In the genomic region with DNA sequence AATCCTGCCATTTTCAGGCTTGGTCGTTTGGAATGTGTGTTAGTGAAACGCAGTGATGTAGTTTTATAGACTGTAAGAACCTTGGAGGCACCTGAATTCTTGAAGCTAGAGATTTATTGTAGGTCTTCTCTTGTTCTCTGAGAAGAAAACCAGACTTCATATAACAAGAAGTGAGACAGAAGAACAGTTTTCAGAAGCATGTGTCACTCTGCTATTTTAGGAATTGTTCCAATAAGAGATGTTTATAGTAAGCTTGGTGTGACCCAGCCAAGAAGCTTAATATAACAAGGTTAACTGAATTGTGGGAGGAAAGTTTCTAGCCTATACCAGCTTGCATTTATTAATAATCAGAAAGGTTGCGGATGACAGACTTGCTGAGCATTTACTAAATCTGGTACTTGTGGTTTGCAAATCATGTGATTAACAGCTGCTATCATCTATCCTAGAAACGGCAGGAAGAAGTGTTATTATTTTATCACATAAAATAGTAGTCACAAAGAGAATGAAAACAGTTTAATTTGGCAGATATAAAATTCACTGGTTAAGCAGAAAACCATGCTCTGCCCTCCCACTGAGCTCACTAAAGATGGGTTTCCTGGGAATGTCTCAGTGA, we compare ENCODE assay signal across 8 cellular contexts. TPM values are rescaled to one million over a fixed set of nuclear protein-coding genes. Genes with fewer than 3 reads are reported as not detected.
DNase-seq lines count a peak whose midpoint lies in the region; ATAC-seq, FAIRE-seq and TF ChIP-seq lines count a peak whose summit lies in the region.
"Had no signal": no experiment of that assay in that cellular context is flagged by ENCODE, and none has a peak within 500 bp of the region (broad histone marks: within the 10 kb centered on the region; RNA-seq: fewer than 3 reads in every experiment).

No MANE protein-coding gene starts in this region.

- H3K27me3 ChIP-seq in Peyer's patch = no peaks in the 10 kb centered on the region
- no peaks in the 10 kb centered on the region; a peak in 1 of 5 replicates for H3K27me3 ChIP-seq in HepG2 (ENCODE audit: control insufficient read depth in 1 of 2, insufficient read depth in 2 of 2, low read length in 2 of 2)
- H3K27me3 ChIP-seq: pancreas had no signal

- CTCF ChIA-PET in HepG2 (lab: Yijun Ruan, JAX; ENCODE audit: low intra/inter-chr PET ratio, low total read pairs) = no interaction called here

- TF ChIP-seq RAD21 in HepG2 (CRISPR knock-in tag; IDR thresholded peaks at IDR 0.05) = no peak

- peak; percentile 85 for ATAC-seq in GM18870 (IDR thresholded peaks at IDR 0.05; ENCODE audit: unreplicated experiment)
- peak; percentile 73 for ATAC-seq in HG02623 (IDR thresholded peaks at IDR 0.05; ENCODE audit: unreplicated experiment)
- no peak for ATAC-seq in HepG2

- H3K27ac ChIP-seq in Peyer's patch = peak overlapping the region in 2 of 4 donors; percentile 15 to 64
- no peak overlapping the region for H3K27ac ChIP-seq in HepG2 (ENCODE audit: extremely low read length, insufficient read depth, low read length)
- H3K27ac ChIP-seq: pancreas had no signal

- TF ChIP-seq CTCF in Peyer's patch (IDR thresholded peaks at IDR 0.05) = no peak
- TF ChIP-seq CTCF in HepG2 (CRISPR knock-in tag; IDR thresholded peaks at IDR 0.05) = no peak

- no peak for FAIRE-seq in HepG2 (lab: Jason Lieb, UNC)
- FAIRE-seq: pancreas had no signal

- no peaks in the 10 kb centered on the region for H3K4me1 ChIP-seq in Peyer's patch
- H3K4me1 ChIP-seq in HepG2 (ENCODE audit: insufficient read depth, low read length) = no peaks in the 10 kb centered on the region
- H3K4me1 ChIP-seq: pancreas had no signal

- no peak overlapping the region for H2AFZ ChIP-seq in HepG2 (ENCODE audit: low read length)

- H3K9me3 ChIP-seq in Peyer's patch = no peaks in the 10 kb centered on the region
- H3K9me3 ChIP-seq in HepG2 (ENCODE audit: low read length) = no peaks in the 10 kb centered on the region
- H3K9me3 ChIP-seq: pancreas had no signal

- POLR2A ChIA-PET in HepG2 (lab: Yijun Ruan, JAX) = no interaction called here

- TF ChIP-seq POLR2A in Peyer's patch (IDR thresholded peaks at IDR 0.05) (no peak), HepG2 (IDR thresholded peaks at IDR 0.05; ENCODE audit: insufficient read depth in 1 of 2, low read depth in 2 of 2, low read length in 2 of 2) (no peak)

- intact Hi-C loops in HepG2 (cut with micrococcal nuclease; ENCODE audit: unreplicated experiment) = no loop called here

- BruUV-seq in HepG2 (replicated peaks; lab: Mats Ljungman, UMichigan) = no TSS peak

- H3K4me3 ChIP-seq in Peyer's patch = no peak overlapping the region
- H3K4me3 ChIP-seq in HepG2 (replicated peaks in 1 of 3; ENCODE audit: insufficient read depth in 1 of 3, low read depth in 2 of 3, low read length in 3 of 3) = no peak overlapping the region
- H3K4me3 ChIP-seq: pancreas had no signal

- 27% methylated on average over 4 of the region's 4 CpGs for WGBS in HepG2 (ENCODE audit: low lambda C conversion rate)

- H3K9ac ChIP-seq in HepG2 (ENCODE audit: insufficient read depth, low read depth, low read length) = no peak overlapping the region

- H3K79me2 ChIP-seq in HepG2 (ENCODE audit: insufficient read depth, low read length) = no peaks in the 10 kb centered on the region

- in situ Hi-C loops in HepG2 (cut with HindIII; ENCODE audit: extremely low pct_ligation_motif_present, low pct_unique_long_range_greater_than_20kb) = no loop called here

- no peaks in the 10 kb centered on the region for H4K20me1 ChIP-seq in HepG2 (ENCODE audit: insufficient read depth, low read length)

- DNase-seq in NCI-H524 treated with DMSO at 0.1 percent for 48 hours (lab: John Stamatoyannopoulos, UW) = peak; percentile 58
- DNase-seq in glomerular visceral epithelial cell (ENCODE audit: extremely low spot score) = peak; percentile 49
- DNase-seq in activated effector memory CD4-positive, alpha-beta T cell treated with anti-CD3 and anti-CD28 coated beads, Interleukin-2, amount 50 U/mL, for 16 hours = no peak
- DNase-seq in Peyer's patch = no peak
- no peak for DNase-seq in HepG2 (ENCODE audit: low spot score)
- DNase-seq: pancreas had no signal

- H3K36me3 ChIP-seq in Peyer's patch (no peaks in the 10 kb centered on the region), HepG2 (replicated peaks in 1 of 2; ENCODE audit: control insufficient read depth in 1 of 2, insufficient read depth in 2 of 2, low read length in 2 of 2) (no peaks in the 10 kb centered on the region)
- H3K36me3 ChIP-seq: pancreas had no signal

- TF ChIP-seq EP300 in HepG2 (IDR thresholded peaks at IDR 0.05; ENCODE audit: low read depth in 2 of 2, low read length in 2 of 2) = no peak
- TF ChIP-seq EP300 in HepG2 (CRISPR knock-in tag; IDR thresholded peaks at IDR 0.05; ENCODE audit: borderline replicate concordance) = no peak

- H3K4me2 ChIP-seq in HepG2 (ENCODE audit: low read depth, low read length) = no peak overlapping the region

TF ChIP-seq in HepG2, 621 proteins besides CTCF, POLR2A, EP300 and RAD21 (continues in another document):
- TF ChIP-seq, protein P1, sequence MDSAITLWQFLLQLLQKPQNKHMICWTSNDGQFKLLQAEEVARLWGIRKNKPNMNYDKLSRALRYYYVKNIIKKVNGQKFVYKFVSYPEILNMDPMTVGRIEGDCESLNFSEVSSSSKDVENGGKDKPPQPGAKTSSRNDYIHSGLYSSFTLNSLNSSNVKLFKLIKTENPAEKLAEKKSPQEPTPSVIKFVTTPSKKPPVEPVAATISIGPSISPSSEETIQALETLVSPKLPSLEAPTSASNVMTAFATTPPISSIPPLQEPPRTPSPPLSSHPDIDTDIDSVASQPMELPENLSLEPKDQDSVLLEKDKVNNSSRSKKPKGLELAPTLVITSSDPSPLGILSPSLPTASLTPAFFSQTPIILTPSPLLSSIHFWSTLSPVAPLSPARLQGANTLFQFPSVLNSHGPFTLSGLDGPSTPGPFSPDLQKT (CRISPR knock-in tag; IDR thresholded peaks at IDR 0.05; ENCODE audit: borderline replicate concordance) = no peak
- TF ChIP-seq TAF15 (IDR thresholded peaks at IDR 0.05; ENCODE audit: low read depth, low read length, poor library complexity, severe bottlenecking) = no peak
- no peak for TF ChIP-seq HMG20B (CRISPR knock-in tag; conservative IDR thresholded peaks at IDR 0.05)
- TF ChIP-seq SMAD9 (CRISPR knock-in tag; IDR thresholded peaks at IDR 0.05) = no peak
- no peak for TF ChIP-seq ELF3 (CRISPR knock-in tag; IDR thresholded peaks at IDR 0.05)
- TF ChIP-seq STAT6 (CRISPR knock-in tag; IDR thresholded peaks at IDR 0.05; ENCODE audit: borderline replicate concordance) = no peak
- TF ChIP-seq ZNF501 (CRISPR knock-in tag; IDR thresholded peaks at IDR 0.05) = no peak
- no peak for TF ChIP-seq PHF8 (CRISPR knock-in tag; IDR thresholded peaks at IDR 0.05)

RNA-seq across cellular contexts. Expression of gene BCAT1, which starts 49.2 kb away (rescaled TPM):
- total RNA-seq in Peyer's patch (10 to 100 TPM in 3 of 4 donors, 1 to 10 TPM in 1; 3.9 to 36.3 (median 13.7) TPM), HepG2 (2016; rRNA removed; fragmentation: Illumina TruSeq; extraction: Trizol) (75.5 and 142 TPM in 2 replicates)
- total RNA-seq in HepG2 (2016; cell fraction: cytosol; rRNA removed; fragmentation: Illumina TruSeq; extraction: Trizol; ENCODE audit: low read depth) = 5.6 and 7.0 TPM in 2 replicates
- 72.9 and 129 TPM in 2 replicates for total RNA-seq in HepG2 (2016; cell fraction: insoluble cytoplasmic fraction; rRNA removed; fragmentation: Illumina TruSeq; extraction: Trizol)
- 13.3 and 15.4 TPM in 2 replicates for total RNA-seq in HepG2 (2016; cell fraction: membrane; rRNA removed; fragmentation: Illumina TruSeq; extraction: Trizol)
- total RNA-seq in HepG2 (2016; cell fraction: nucleus; rRNA removed; fragmentation: Illumina TruSeq; extraction: Trizol) = 33.0 and 33.1 TPM in 2 replicates
- polyA plus RNA-seq in HepG2 (2011; rRNA removed) = 7.8 and 8.0 TPM in 2 replicates
- polyA plus RNA-seq in HepG2 (2011; cell fraction: cytosol; rRNA removed) = 3.9 and 5.8 TPM in 2 replicates
- 5.0 and 7.8 TPM in 2 replicates for polyA plus RNA-seq in HepG2 (2011; cell fraction: nucleus; rRNA removed)
- 20.1 and 29.8 TPM in 2 replicates for polyA plus RNA-seq in HepG2 (2012)
- polyA plus RNA-seq in HepG2 (2016; cell fraction: cytosol; fragmentation: Illumina TruSeq; extraction: Trizol; ENCODE audit: low read depth) = 2.8 and 5.4 TPM in 2 replicates
- 42.2 and 43.3 TPM in 2 replicates for polyA plus RNA-seq in HepG2 (2016; cell fraction: insoluble cytoplasmic fraction; fragmentation: Illumina TruSeq; extraction: Trizol; ENCODE audit: low read depth)
- polyA plus RNA-seq in HepG2 (2016; cell fraction: membrane; fragmentation: Illumina TruSeq; extraction: Trizol; ENCODE audit: low read depth) = 6.0 and 6.1 TPM in 2 replicates
- 16.8 and 16.9 TPM in 2 replicates for polyA plus RNA-seq in HepG2 (2016; cell fraction: nucleus; fragmentation: Illumina TruSeq; extraction: Trizol; ENCODE audit: insufficient read depth, low read depth)
- polyA minus RNA-seq in HepG2 (2011; rRNA and poly(A)+ RNA removed; ENCODE audit: low replicate concordance) = 0.49 and 19.4 TPM in 2 replicates
- polyA minus RNA-seq in HepG2 (2011; cell fraction: cytosol; rRNA and poly(A)+ RNA removed) = 29.5 and 39.7 TPM in 2 replicates
- 30.2 and 33.6 TPM in 2 replicates for polyA minus RNA-seq in HepG2 (2011; cell fraction: nucleus; rRNA and poly(A)+ RNA removed)

Comparison
In these comparisons a context has a peak if more than half of its experiments do, and no peak if none do; other contexts are left out.
1. DNase-seq: peak in NCI-H524 treated with DMSO at 0.1 percent for 48 hours (single experiment) and glomerular visceral epithelial cell (single experiment); none in activated effector memory CD4-positive, alpha-beta T cell treated with anti-CD3 and anti-CD28 coated beads, Interleukin-2, amount 50 U/mL, for 16 hours (single experiment), Peyer's patch (0 of 3) and HepG2 (single experiment).